In genomic region chr2:14355102-14355501, GRCh38 we compare ENCODE assay signal across 28 cellular contexts.
"Had no signal": no experiment of that assay in that cellular context is flagged by ENCODE, and none has a peak within 500 bp of the region (broad histone marks: within the 10 kb centered on the region; RNA-seq: fewer than 3 reads in every experiment).

No MANE protein-coding gene starts in this region.

- DNase-seq: colonic mucosa; cortex of kidney; dermis blood vessel endothelial cell; dorsolateral prefrontal cortex; effector CD4-positive, alpha-beta T cell; effector memory CD4-positive, alpha-beta T cell; effector memory CD8-positive, alpha-beta T cell; endodermal cell; erythroblast; esophagus squamous epithelium; foreskin fibroblast; foreskin keratinocyte; foreskin melanocyte; gastrocnemius medialis; glutamatergic neuron; head of caudate nucleus; heart left ventricle; heart right ventricle had no signal

- ATAC-seq: effector memory CD8-positive, alpha-beta T cell; esophagus mucosa; foreskin keratinocyte; gastrocnemius medialis; gastroesophageal sphincter; heart left ventricle; heart right ventricle had no signal

- H3K4me3 Mint-ChIP-seq: dendritic cell treated with granulocyte-macrophage colony-stimulating factor and Interleukin-4, amounts not matched to agents 40 ng/mL and 50 ng/mL, for 4 days; effector memory CD8-positive, alpha-beta T cell; endodermal cell had no signal

- H3K9me3 Mint-ChIP-seq: endodermal cell had no signal

- H3K27ac Mint-ChIP-seq: dendritic cell treated with granulocyte-macrophage colony-stimulating factor and Interleukin-4, amounts not matched to agents 40 ng/mL and 50 ng/mL, for 4 days; effector memory CD8-positive, alpha-beta T cell; endodermal cell had no signal

- H3K4me3 ChIP-seq: colonic mucosa, coronary artery, dorsolateral prefrontal cortex, esophagus muscularis mucosa, esophagus squamous epithelium, gastrocnemius medialis, gastroesophageal sphincter, heart left ventricle, heart right ventricle had no signal

- H3K4me1 ChIP-seq: colonic mucosa, esophagus muscularis mucosa, esophagus squamous epithelium, gastrocnemius medialis, gastroesophageal sphincter, heart left ventricle, heart right ventricle had no signal

- H3K27me3 ChIP-seq: colonic mucosa, dorsolateral prefrontal cortex, esophagus muscularis mucosa, esophagus squamous epithelium, foreskin keratinocyte, gastrocnemius medialis, gastroesophageal sphincter, heart left ventricle had no signal

- H3K4me1 Mint-ChIP-seq: endodermal cell had no signal

- H3K27ac ChIP-seq: colonic mucosa, coronary artery, dorsolateral prefrontal cortex, epithelial cell of prostate, esophagus muscularis mucosa, esophagus squamous epithelium, foreskin keratinocyte, gastrocnemius medialis, gastroesophageal sphincter, heart left ventricle, heart right ventricle had no signal

- H3K9me3 ChIP-seq: colonic mucosa, esophagus muscularis mucosa, esophagus squamous epithelium, gastrocnemius medialis, gastroesophageal sphincter, heart left ventricle had no signal

- FAIRE-seq: colon, endometrium, endothelial cell of umbilical vein, frontal cortex had no signal

- H3K36me3 ChIP-seq: colonic mucosa, esophagus muscularis mucosa, esophagus squamous epithelium, gastrocnemius medialis, gastroesophageal sphincter, heart left ventricle, heart right ventricle had no signal

- H3K27me3 Mint-ChIP-seq: dendritic cell treated with granulocyte-macrophage colony-stimulating factor and Interleukin-4, amounts not matched to agents 40 ng/mL and 50 ng/mL, for 4 days; effector memory CD8-positive, alpha-beta T cell had no signal
